In genomic region chr5:98099448-98100105, GRCh38 we compare ENCODE assay signal across 16 cellular contexts.
DNase-seq lines count a peak whose midpoint lies in the region; TF ChIP-seq lines count a peak whose summit lies in the region.
"Had no signal": no experiment of that assay in that cellular context is flagged by ENCODE, and none has a peak within 500 bp of the region (broad histone marks: within the 10 kb centered on the region; RNA-seq: fewer than 3 reads in every experiment).

No MANE protein-coding gene starts in this region.

- DNase-seq in EL = peak; percentile 14
- DNase-seq in NCI-H69 (lab: John Stamatoyannopoulos, UW) = peak; percentile 23
- peak; percentile 18 for DNase-seq in choroid plexus epithelial cell (ENCODE audit: low read depth)
- peak; percentile 3 for DNase-seq in kidney tubule cell (ENCODE audit: low spot score)
- DNase-seq in stimulated activated CD4-positive, alpha-beta T cell treated with anti-CD3 and anti-CD28 coated beads, Interleukin-4, amount 100 ng/mL, for 4 hours = no peak
- DNase-seq in middle frontal gyrus (ENCODE audit: extremely low spot score, low spot score) = no peak
- no peak for DNase-seq in SIG-M5 (lab: John Stamatoyannopoulos, UW)
- no peak for DNase-seq in Karpas-422
- DNase-seq: CD4-positive, CD25-positive, alpha-beta regulatory T cell; DMS53; NCI-H1417; NCI-H187 treated with DMSO at 0.1 percent for 48 hours; NCI-H345; NCI-H526; OCI-M1; T-cell had no signal

- H3K27ac ChIP-seq in Karpas-422 (ENCODE audit: low read length) = no peak overlapping the region

- H3K9me2 ChIP-seq in Karpas-422 (replicated peaks; ENCODE audit: insufficient read depth, low read length) = no peaks in the 10 kb centered on the region

- no peak for TF ChIP-seq CTCF in choroid plexus epithelial cell (conservative IDR thresholded peaks at IDR 0.05; ENCODE audit: low read depth, low read length)

- no peaks in the 10 kb centered on the region for H3K27me3 ChIP-seq in Karpas-422 (ENCODE audit: low read length)

- H3K36me3 ChIP-seq in Karpas-422 (ENCODE audit: insufficient read depth, low read length) = no peaks in the 10 kb centered on the region

- H3K9me3 ChIP-seq in Karpas-422 (ENCODE audit: low read length) = no peaks in the 10 kb centered on the region

- H3K4me3 ChIP-seq in choroid plexus epithelial cell (ENCODE audit: low read depth, low read length) (no peak overlapping the region), Karpas-422 (ENCODE audit: low read length) (no peak overlapping the region)

- H2AFZ ChIP-seq in Karpas-422 (ENCODE audit: low read length) = no peak overlapping the region

- no peak overlapping the region for H3K4me2 ChIP-seq in Karpas-422 (ENCODE audit: low read depth, low read length, poor library complexity, severe bottlenecking)

- H3K4me1 ChIP-seq in Karpas-422 (ENCODE audit: low read length) = no peaks in the 10 kb centered on the region

- no peaks in the 10 kb centered on the region for H3K79me2 ChIP-seq in Karpas-422 (ENCODE audit: low read length)

- no peak overlapping the region for H3K9ac ChIP-seq in Karpas-422 (ENCODE audit: low read length)

- no peaks in the 10 kb centered on the region for H4K20me1 ChIP-seq in Karpas-422 (ENCODE audit: insufficient read depth, low read depth, low read length)

Comparison
In these comparisons a context has a peak if more than half of its experiments do, and no peak if none do; other contexts are left out.
1. DNase-seq: peak in EL (single experiment), NCI-H69 (single experiment), choroid plexus epithelial cell (single experiment) and kidney tubule cell (single experiment); none in stimulated activated CD4-positive, alpha-beta T cell treated with anti-CD3 and anti-CD28 coated beads, Interleukin-4, amount 100 ng/mL, for 4 hours (0 of 2), middle frontal gyrus (single experiment), SIG-M5 (single experiment) and Karpas-422 (single experiment).